Comparison of ENCODE assay signal across 1 cellular context in the genomic region with DNA sequence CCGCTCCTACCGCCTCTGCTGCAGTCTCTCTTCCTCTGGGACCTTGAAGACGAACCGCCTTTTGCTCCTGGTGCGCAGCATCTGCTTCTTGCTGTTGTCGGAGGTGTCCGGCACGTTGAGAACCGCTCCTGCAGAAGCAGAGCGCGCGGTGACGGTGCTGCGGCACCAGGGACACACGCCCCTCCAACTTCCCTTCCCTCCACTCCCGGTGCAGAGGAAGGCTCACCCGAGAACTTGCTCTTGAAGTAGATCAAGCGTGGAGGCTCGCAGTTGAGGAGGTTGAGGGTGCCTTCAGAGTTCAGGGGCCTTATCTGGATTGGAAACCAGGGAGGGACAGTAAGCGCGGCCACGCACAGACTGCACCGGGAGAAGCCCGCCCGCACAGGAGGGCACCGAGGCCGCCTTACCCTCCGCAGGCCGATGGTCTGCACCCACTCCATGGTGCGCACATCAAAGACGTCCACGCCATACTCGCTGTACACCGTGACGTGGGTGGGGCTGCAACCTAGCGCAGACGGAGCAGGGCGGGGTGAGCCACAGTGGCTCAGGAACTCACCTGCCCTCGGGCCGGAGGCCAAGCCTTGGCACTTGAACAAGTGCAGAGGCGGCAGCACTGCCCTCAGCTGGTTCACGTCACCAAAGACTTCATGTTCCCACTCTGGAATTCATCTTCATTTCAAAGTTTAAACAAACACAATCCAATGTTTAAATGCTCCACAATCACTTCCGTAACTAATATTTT.
A peak's percentile ranks its signal among the peaks of the same experiment; 100 is the strongest.
TF ChIP-seq lines count a peak whose summit lies in the region.

No MANE protein-coding gene starts in this region.

TF ChIP-seq in K562, 482 proteins besides CTCF, POLR2A, EP300 and RAD21:
- TF ChIP-seq NFE2L1 (tag; IDR thresholded peaks at IDR 0.05; ENCODE audit: borderline replicate concordance, low read depth) (no peak), POLR2G (IDR thresholded peaks at IDR 0.05; ENCODE audit: low read depth, low read length) (peak; percentile 19; the same call in 1 of the 2 replicates), RBM22 (IDR thresholded peaks at IDR 0.05; ENCODE audit: low read depth, low read length, poor library complexity, severe bottlenecking) (peak; percentile 44)
